In the genomic region with DNA sequence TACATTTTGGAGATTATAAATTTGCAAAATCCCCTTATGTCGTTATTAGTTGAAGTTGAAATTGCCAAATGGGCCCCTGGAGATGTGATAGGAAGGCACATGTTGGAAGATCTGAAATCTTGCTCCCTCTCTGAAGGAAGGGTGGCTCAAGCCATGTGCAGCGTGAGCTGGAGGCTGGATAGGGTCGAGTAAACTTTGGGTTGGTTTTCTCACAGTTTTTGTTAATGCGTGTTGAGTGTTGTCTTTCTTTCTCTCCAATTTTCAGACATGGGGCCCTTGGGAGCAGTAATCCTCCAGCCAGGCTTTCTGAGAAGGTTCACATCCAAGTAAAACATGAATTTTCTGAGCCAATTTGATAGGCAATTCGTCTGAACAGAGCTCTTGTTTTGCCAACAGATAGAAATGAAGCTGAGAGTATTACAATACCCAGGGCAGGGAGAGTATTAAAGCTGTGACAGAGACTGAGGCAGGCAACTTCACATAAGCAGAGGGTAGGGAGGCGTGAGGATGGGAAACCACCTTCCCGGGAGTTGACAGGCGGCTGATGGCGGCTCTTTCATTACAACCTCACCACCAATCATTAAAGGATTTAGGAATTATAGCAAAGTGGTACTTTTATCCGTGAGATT, we compare ENCODE assay signal across 17 cellular contexts.
DNase-seq lines count a peak whose midpoint lies in the region; ATAC-seq, FAIRE-seq and TF ChIP-seq lines count a peak whose summit lies in the region.
"Had no signal": no experiment of that assay in that cellular context is flagged by ENCODE, and none has a peak within 500 bp of the region (broad histone marks: within the 10 kb centered on the region; RNA-seq: fewer than 3 reads in every experiment).

No MANE protein-coding gene starts in this region.

- no peak overlapping the region for H3K18ac ChIP-seq in H1 (ENCODE audit: extremely low read depth, low read length)

- CTCF ChIA-PET in HEK293 (lab: Yijun Ruan, JAX) (interaction anchor here (0.6 to 1.2 kb wide), 2 partner anchors 29 to 103 kb away, joined by 3 to 6 read pairs; no protein-coding TSS in a partner anchor), H1 (lab: Charles Lee; ENCODE audit: partially characterized antibody) (interaction anchor here (0.6 to 1.4 kb wide), 3 partner anchors 21 to 282 kb away, joined by 3 to 6 read pairs (median 4); no protein-coding TSS in a partner anchor)

- no peak overlapping the region for H4K5ac ChIP-seq in H1 (ENCODE audit: insufficient read length, low read depth, low read length)

- no peak for FAIRE-seq in H1 (lab: Jason Lieb, UNC)
- FAIRE-seq: G401.6, GM12892 had no signal

- DNase-seq in H1 (ENCODE audit: low read depth in 1 of 2, low spot score in 2 of 2), result no peak
- DNase-seq in left ventricle myocardium superior, result no peak
- peak; percentile 10 for DNase-seq in stromal cell of bone marrow (ENCODE audit: low read depth)
- DNase-seq in activated T-helper 2 cell treated with anti-CD3 and anti-CD28 coated beads, Interferon-gamma antibody, Interleukin-2, Interleukin-4, amounts not matched to agents 10 μg/mL and 5 μg/mL and 100 μg/mL, durations not matched to agents 14 hours and 24 hours and 36 hours (ENCODE audit: low spot score), result no peak
- no peak for DNase-seq in HUDEP-2 (lab: John Stamatoyannopoulos, UW; ENCODE audit: unreplicated experiment in 76 of 76)
- DNase-seq: C1 segment of cervical spinal cord; Caco-2; CD8-positive, alpha-beta T cell; DMS153; DND-41; GOT3; H7; HCEC 1CT had no signal

- no peaks in the 10 kb centered on the region for H3K23me2 ChIP-seq in H1 (ENCODE audit: low read depth, low read length)

- H3K36me3 ChIP-seq in HEK293 (ENCODE audit: control insufficient read depth in 2 of 2, insufficient read depth in 1 of 2, low read length in 2 of 2) (no peaks in the 10 kb centered on the region), H1 (ENCODE audit: control insufficient read depth in 2 of 4, insufficient read depth in 4 of 4, low read length in 3 of 4) (no peaks in the 10 kb centered on the region)

- no peak overlapping the region for H2BK120ac ChIP-seq in H1 (replicated peaks; ENCODE audit: low read depth, low read length)

- no peaks in the 10 kb centered on the region for H3K36me3 Mint-ChIP-seq in activated T-helper 2 cell treated with anti-CD3 and anti-CD28 coated beads, Interferon-gamma antibody, Interleukin-2, Interleukin-4, amounts not matched to agents 10 μg/mL and 5 μg/mL and 100 μg/mL, durations not matched to agents 14 hours and 24 hours and 36 hours (ENCODE audit: low read depth)
- H3K36me3 Mint-ChIP-seq: CD8-positive, alpha-beta T cell had no signal

- POLR2A ChIA-PET in HEK293 (lab: Yijun Ruan, JAX), result interaction anchor here (0.7 kb wide), 1 partner anchor 106 kb away, joined by 3 read pairs; no protein-coding TSS in a partner anchor
- POLR2A ChIA-PET in H1 (lab: Charles Lee; ENCODE audit: partially characterized antibody), result no interaction called here

- H3K9me3 ChIP-seq in HEK293 (ENCODE audit: control insufficient read depth, insufficient read depth, low read depth, low read length) (no peaks in the 10 kb centered on the region), H1 (ENCODE audit: insufficient read depth in 2 of 2, low read depth in 1 of 2, low read length in 1 of 2) (no peaks in the 10 kb centered on the region)
- H3K9me3 ChIP-seq: Caco-2 had no signal

- no peak overlapping the region for H3K56ac ChIP-seq in H1 (replicated peaks; ENCODE audit: insufficient read length, low read depth, low read length)

- no peak overlapping the region; the same call in 1 of the 2 replicates for H3K27ac ChIP-seq in HEK293 (ENCODE audit: extremely low read depth, low read depth, low read length)
- no peak overlapping the region for H3K27ac ChIP-seq in H1 (ENCODE audit: low read depth, low read length)

- no peak overlapping the region for H3K14ac ChIP-seq in H1 (ENCODE audit: insufficient read length)

- H4K8ac ChIP-seq in H1 (ENCODE audit: extremely low read depth, insufficient read depth, low read length), result no peak overlapping the region

- H2AFZ ChIP-seq in H1 (ENCODE audit: low read length), result 0 out of 2 replicates have a peak overlapping the region, but pooled peaks have one; percentile 20

- H2BK12ac ChIP-seq in H1 (ENCODE audit: low read depth, low read length), result no peak overlapping the region

- TF ChIP-seq RAD21 in H1 (IDR thresholded peaks at IDR 0.05 in 1 of 2, conservative IDR thresholded peaks at IDR 0.05 in 1 of 2; ENCODE audit: low read depth in 2 of 2, low read length in 2 of 2), result no peak

- H3K4me3 ChIP-seq in HEK293 (ENCODE audit: low read depth, low read length) (no peak overlapping the region), H1 (ENCODE audit: extremely low read depth in 1 of 4, insufficient read depth in 2 of 4, low read depth in 3 of 4, low read length in 4 of 4) (no peak overlapping the region)

- H3K4ac ChIP-seq in H1 (replicated peaks; ENCODE audit: insufficient read length, low read depth, low read length), result no peak overlapping the region

- H3K9me3 Mint-ChIP-seq in activated T-helper 2 cell treated with anti-CD3 and anti-CD28 coated beads, Interferon-gamma antibody, Interleukin-2, Interleukin-4, amounts not matched to agents 10 μg/mL and 5 μg/mL and 100 μg/mL, durations not matched to agents 14 hours and 24 hours and 36 hours, result no peaks in the 10 kb centered on the region
- H3K9me3 Mint-ChIP-seq: CD8-positive, alpha-beta T cell had no signal

- peaks cover 28% of the 10 kb centered on the region for H3K4me1 ChIP-seq in HEK293 (ENCODE audit: control insufficient read depth, insufficient read depth, low read length)
- H3K4me1 ChIP-seq in H1 (replicated peaks in 1 of 4; ENCODE audit: control insufficient read depth in 3 of 4, insufficient read depth in 4 of 4, low read length in 3 of 4), result peaks cover 0 to 15% (median 5%) of the 10 kb centered on the region in 4 experiments; a peak in 6 of 7 replicates

- no peak for TF ChIP-seq EP300 in H1 (IDR thresholded peaks at IDR 0.05; ENCODE audit: borderline replicate concordance in 1 of 2, low read depth in 2 of 2, low read length in 2 of 2)

- H3K27me3 ChIP-seq in H1 (replicated peaks in 1 of 4; ENCODE audit: control insufficient read depth in 3 of 4, extremely low read depth in 1 of 4, insufficient read depth in 3 of 4, low read length in 3 of 4), result peaks cover 0 to 2% (median 0%) of the 10 kb centered on the region in 4 experiments; a peak in 1 of 7 replicates

- peak; percentile 45 for ATAC-seq in left ventricle myocardium superior
- no peak for ATAC-seq in HG03095 (IDR thresholded peaks at IDR 0.05; ENCODE audit: unreplicated experiment)
- ATAC-seq: CD8-positive, alpha-beta T cell had no signal

- H4K20me1 ChIP-seq in H1 (replicated peaks in 1 of 2; ENCODE audit: control insufficient read depth in 1 of 2, insufficient read depth in 2 of 2, low read length in 2 of 2), result no peaks in the 10 kb centered on the region

- H3K79me2 ChIP-seq in H1 (ENCODE audit: control insufficient read depth in 1 of 2, insufficient read depth in 2 of 2, low read length in 2 of 2), result no peaks in the 10 kb centered on the region

- no peak overlapping the region for H3K9ac ChIP-seq in H1 (replicated peaks in 1 of 4; ENCODE audit: extremely low read depth in 1 of 4, low read depth in 3 of 4, low read length in 3 of 4)

- TF ChIP-seq CTCF in HEK293 (tag by site-specific recombination; IDR thresholded peaks at IDR 0.05) (no peak), H1 (IDR thresholded peaks at IDR 0.05; ENCODE audit: control extremely low read depth in 1 of 3, insufficient read depth in 1 of 3, low read depth in 1 of 3, low read length in 3 of 3) (no peak)

- intact Hi-C loops in left ventricle myocardium superior (cut with micrococcal nuclease), result no loop called here
- intact Hi-C loops in activated T-helper 2 cell treated with anti-CD3 and anti-CD28 coated beads, Interferon-gamma antibody, Interleukin-2, Interleukin-4, amounts not matched to agents 10 μg/mL and 5 μg/mL and 100 μg/mL, durations not matched to agents 14 hours and 24 hours and 36 hours (cut with micrococcal nuclease), result no loop called here

- H2AK5ac ChIP-seq in H1 (ENCODE audit: low read depth, low read length), result no peak overlapping the region

- no peak overlapping the region for H2BK20ac ChIP-seq in H1 (ENCODE audit: low read length)

- peaks cover 18% of the 10 kb centered on the region for H3K27me3 Mint-ChIP-seq in activated T-helper 2 cell treated with anti-CD3 and anti-CD28 coated beads, Interferon-gamma antibody, Interleukin-2, Interleukin-4, amounts not matched to agents 10 μg/mL and 5 μg/mL and 100 μg/mL, durations not matched to agents 14 hours and 24 hours and 36 hours (ENCODE audit: low read depth)

- H3K27ac Mint-ChIP-seq in activated T-helper 2 cell treated with anti-CD3 and anti-CD28 coated beads, Interferon-gamma antibody, Interleukin-2, Interleukin-4, amounts not matched to agents 10 μg/mL and 5 μg/mL and 100 μg/mL, durations not matched to agents 14 hours and 24 hours and 36 hours, result no peak overlapping the region
- H3K27ac Mint-ChIP-seq: CD8-positive, alpha-beta T cell had no signal

- H4K91ac ChIP-seq in H1 (replicated peaks; ENCODE audit: insufficient read length, low read length), result no peak overlapping the region

- no peak overlapping the region for H3K4me3 Mint-ChIP-seq in activated T-helper 2 cell treated with anti-CD3 and anti-CD28 coated beads, Interferon-gamma antibody, Interleukin-2, Interleukin-4, amounts not matched to agents 10 μg/mL and 5 μg/mL and 100 μg/mL, durations not matched to agents 14 hours and 24 hours and 36 hours (ENCODE audit: low read depth)
- H3K4me3 Mint-ChIP-seq: CD8-positive, alpha-beta T cell had no signal

- no peak overlapping the region for H2BK5ac ChIP-seq in H1 (ENCODE audit: low read depth, low read length)

- WGBS in H1 (ENCODE audit: extremely low coverage in 1 of 2, insufficient coverage in 1 of 2, insufficient read length in 1 of 2, insufficient replicate concordance in 2 of 2, low coverage in 1 of 2, low lambda C conversion rate in 2 of 2, missing lambda C conversion rate in 1 of 2), 2 experiments, result 87% methylated on average over 10 of the region's 10 CpGs; no CpG with 5 or more reads in 1 of the 2 experiments

- TF ChIP-seq POLR2A in H1 (IDR thresholded peaks at IDR 0.05; ENCODE audit: control extremely low read depth in 1 of 2, low read depth in 2 of 2, low read length in 2 of 2), result no peak

- H2BK15ac ChIP-seq in H1 (ENCODE audit: low read length), result no peak overlapping the region

- no peaks in the 10 kb centered on the region for H3K4me1 Mint-ChIP-seq in activated T-helper 2 cell treated with anti-CD3 and anti-CD28 coated beads, Interferon-gamma antibody, Interleukin-2, Interleukin-4, amounts not matched to agents 10 μg/mL and 5 μg/mL and 100 μg/mL, durations not matched to agents 14 hours and 24 hours and 36 hours (ENCODE audit: low read depth)

- no peaks in the 10 kb centered on the region for H3K79me1 ChIP-seq in H1 (ENCODE audit: low read depth, low read length)

- H3K23ac ChIP-seq in H1 (ENCODE audit: insufficient read length), result no peak overlapping the region

- no peak overlapping the region for H3K4me2 ChIP-seq in H1 (ENCODE audit: insufficient read depth in 1 of 2, low read depth in 2 of 2, low read length in 2 of 2)

TF ChIP-seq in H1, 55 proteins besides CTCF, POLR2A, EP300 and RAD21:
- TF ChIP-seq BRCA1 (IDR thresholded peaks at IDR 0.05; ENCODE audit: low read depth, low read length), result no peak
